29 cellular contexts compared by ENCODE assay signal in the genomic region with DNA sequence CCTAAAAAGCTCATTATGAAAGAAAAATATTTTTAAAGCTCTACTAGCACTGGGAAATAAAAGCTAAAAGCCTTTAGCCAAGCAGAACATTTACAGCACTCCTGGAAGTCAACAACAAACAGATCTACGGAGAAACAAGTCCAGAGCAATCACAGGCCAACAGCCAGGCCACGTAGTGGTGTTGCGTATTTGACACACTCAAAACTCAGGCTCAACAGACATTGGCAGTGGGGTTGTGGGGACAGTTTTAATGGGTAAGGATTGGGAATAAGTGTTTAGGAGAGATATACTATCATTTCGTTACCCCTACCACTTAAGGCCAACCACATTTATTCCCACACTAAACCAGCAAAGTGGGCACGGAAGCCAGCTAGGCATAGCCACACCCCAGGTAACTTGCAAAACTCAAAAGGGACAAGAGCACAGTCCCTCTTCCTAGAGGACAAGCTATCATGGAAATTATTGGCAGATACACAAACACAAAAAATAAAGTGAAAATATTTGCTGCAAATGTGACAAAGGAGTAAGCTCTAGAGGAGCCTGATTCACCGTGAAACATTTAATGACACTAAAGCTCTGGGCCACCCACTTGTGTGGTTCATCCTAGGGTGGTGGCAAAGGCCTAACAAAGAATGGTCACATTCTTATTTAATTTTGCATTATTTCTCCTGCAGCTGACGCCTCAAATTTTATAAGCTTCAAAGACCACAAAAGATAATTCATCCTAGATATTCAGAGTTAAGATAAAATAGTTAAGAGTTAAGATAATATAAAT.
"Had no signal": no experiment of that assay in that cellular context is flagged by ENCODE, and none has a peak within 500 bp of the region (broad histone marks: within the 10 kb centered on the region; RNA-seq: fewer than 3 reads in every experiment).

No MANE protein-coding gene starts in this region.

- H3K4me1 ChIP-seq: colonic mucosa, foreskin keratinocyte, left lung, parathyroid adenoma, prostate gland, uterus had no signal

- ATAC-seq: esophagus mucosa; foreskin keratinocyte; gastroesophageal sphincter; heart left ventricle; left cardiac atrium; left lung; natural killer cell; sciatic nerve; stimulated activated effector memory CD8-positive, alpha-beta T cell treated with anti-CD3 and anti-CD28 coated beads, Interleukin-12 subunit alpha, Interleukin-12 subunit beta, amount 100 ng/mL, for 72 hours had no signal

- H3K27ac ChIP-seq: colonic mucosa, epithelial cell of prostate, foreskin keratinocyte, gastroesophageal sphincter, heart left ventricle, left lung, neutrophil, parathyroid adenoma, prostate gland, right atrium auricular region, stomach, thyroid gland, upper lobe of left lung, uterus had no signal

- H3K4me3 Mint-ChIP-seq: dendritic cell treated with granulocyte-macrophage colony-stimulating factor and Interleukin-4, amounts not matched to agents 40 ng/mL and 50 ng/mL, for 4 days; endodermal cell; natural killer cell; neural crest cell; stimulated activated effector memory CD8-positive, alpha-beta T cell treated with anti-CD3 and anti-CD28 coated beads, Interleukin-12 subunit alpha, Interleukin-12 subunit beta, amount 100 ng/mL, for 72 hours had no signal

- H3K36me3 ChIP-seq: colonic mucosa, gastroesophageal sphincter, heart left ventricle, left lung, neutrophil, prostate gland, right atrium auricular region, stomach, thyroid gland, upper lobe of left lung, uterus had no signal

- H2AFZ ChIP-seq: parathyroid adenoma had no signal

- H3K4me3 ChIP-seq: colonic mucosa, gastroesophageal sphincter, heart left ventricle, left lung, prostate gland, right atrium auricular region, stomach, thyroid gland, upper lobe of left lung, uterus had no signal

- H3K9me3 ChIP-seq: colonic mucosa, gastroesophageal sphincter, heart left ventricle, left lung, neutrophil, prostate gland, right atrium auricular region, stomach, thyroid gland, upper lobe of left lung, uterus had no signal

- H3K27me3 Mint-ChIP-seq: dendritic cell treated with granulocyte-macrophage colony-stimulating factor and Interleukin-4, amounts not matched to agents 40 ng/mL and 50 ng/mL, for 4 days had no signal

- H3K79me2 ChIP-seq: parathyroid adenoma had no signal

- H3K27ac Mint-ChIP-seq: dendritic cell treated with granulocyte-macrophage colony-stimulating factor and Interleukin-4, amounts not matched to agents 40 ng/mL and 50 ng/mL, for 4 days; endodermal cell; natural killer cell; stimulated activated effector memory CD8-positive, alpha-beta T cell treated with anti-CD3 and anti-CD28 coated beads, Interleukin-12 subunit alpha, Interleukin-12 subunit beta, amount 100 ng/mL, for 72 hours had no signal

- H3K36me3 Mint-ChIP-seq: natural killer cell; stimulated activated effector memory CD8-positive, alpha-beta T cell treated with anti-CD3 and anti-CD28 coated beads, Interleukin-12 subunit alpha, Interleukin-12 subunit beta, amount 100 ng/mL, for 72 hours had no signal

- FAIRE-seq: islet of Langerhans had no signal

- H3K27me3 ChIP-seq: colonic mucosa, foreskin keratinocyte, gastroesophageal sphincter, heart left ventricle, left lung, neutrophil, right atrium auricular region, stomach, thyroid gland, upper lobe of left lung, uterus had no signal

- DNase-seq: colonic mucosa; effector CD8-positive, alpha-beta T cell; endodermal cell; foreskin keratinocyte; heart left ventricle; hippocampal formation; left cardiac atrium; left lung; mesendoderm; natural killer cell; stimulated activated CD4-positive, alpha-beta T cell treated with anti-CD3 and anti-CD28 coated beads, Interleukin-2, amount 100 ng/mL, for 24 hours; stimulated activated CD4-positive, alpha-beta T cell treated with anti-CD3 and anti-CD28 coated beads, Interleukin-4, amount 100 ng/mL, for 24 hours; stimulated activated naive CD4-positive, alpha-beta T cell treated with Interleukin-2 at 50 U/mL for 16 hours; stomach; upper lobe of left lung; uterus had no signal

- H3K9me3 Mint-ChIP-seq: dendritic cell treated with granulocyte-macrophage colony-stimulating factor and Interleukin-4, amounts not matched to agents 40 ng/mL and 50 ng/mL, for 4 days; natural killer cell; stimulated activated effector memory CD8-positive, alpha-beta T cell treated with anti-CD3 and anti-CD28 coated beads, Interleukin-12 subunit alpha, Interleukin-12 subunit beta, amount 100 ng/mL, for 72 hours had no signal

- H3K9ac ChIP-seq: parathyroid adenoma had no signal

- H3K4me1 Mint-ChIP-seq: natural killer cell; stimulated activated effector memory CD8-positive, alpha-beta T cell treated with anti-CD3 and anti-CD28 coated beads, Interleukin-12 subunit alpha, Interleukin-12 subunit beta, amount 100 ng/mL, for 72 hours had no signal
